In genomic region chr6:79798841-79799240, GRCh38 we compare ENCODE assay signal across 16 cellular contexts.
DNase-seq lines count a peak whose midpoint lies in the region; ATAC-seq and TF ChIP-seq lines count a peak whose summit lies in the region.
"Had no signal": no experiment of that assay in that cellular context is flagged by ENCODE, and none has a peak within 500 bp of the region (broad histone marks: within the 10 kb centered on the region; RNA-seq: fewer than 3 reads in every experiment).

No MANE protein-coding gene starts in this region.

- peak overlapping the region; percentile 36 for H3K9ac ChIP-seq in neural cell (ENCODE audit: low read length)

- no peaks in the 10 kb centered on the region for H3K27me3 ChIP-seq in neural cell (ENCODE audit: insufficient read depth, low read depth, low read length)

- H3K4me1 Mint-ChIP-seq in activated CD8-positive, alpha-beta T cell treated with anti-CD3 and anti-CD28 coated beads for 36 hours (ENCODE audit: low read depth): peaks cover 2% of the 10 kb centered on the region
- H3K4me1 Mint-ChIP-seq in activated CD8-positive, alpha-beta T cell treated with anti-CD3 and anti-CD28 coated beads, Interleukin-2, amount 10 ng/mL, durations not matched to agents 7 days and 5 days (ENCODE audit: low read depth): peaks cover 3% of the 10 kb centered on the region
- peaks cover 71% of the 10 kb centered on the region for H3K4me1 Mint-ChIP-seq in dendritic cell treated with granulocyte-macrophage colony-stimulating factor and Interleukin-4, amounts not matched to agents 40 ng/mL and 50 ng/mL, for 4 days (ENCODE audit: low read depth)
- no peaks in the 10 kb centered on the region for H3K4me1 Mint-ChIP-seq in activated CD4-positive, alpha-beta T cell treated with anti-CD3 and anti-CD28 coated beads, Interleukin-2, amount 10 ng/mL, durations not matched to agents 24 days and 14 days

- no peaks in the 10 kb centered on the region for H3K36me3 Mint-ChIP-seq in activated CD8-positive, alpha-beta T cell treated with anti-CD3 and anti-CD28 coated beads for 36 hours (ENCODE audit: low read depth)
- no peaks in the 10 kb centered on the region for H3K36me3 Mint-ChIP-seq in activated CD8-positive, alpha-beta T cell treated with anti-CD3 and anti-CD28 coated beads, Interleukin-2, amount 10 ng/mL, durations not matched to agents 7 days and 5 days (ENCODE audit: low read depth)
- H3K36me3 Mint-ChIP-seq in dendritic cell treated with granulocyte-macrophage colony-stimulating factor and Interleukin-4, amounts not matched to agents 40 ng/mL and 50 ng/mL, for 4 days (ENCODE audit: low read depth): no peaks in the 10 kb centered on the region
- no peaks in the 10 kb centered on the region for H3K36me3 Mint-ChIP-seq in activated CD4-positive, alpha-beta T cell treated with anti-CD3 and anti-CD28 coated beads, Interleukin-2, amount 10 ng/mL, durations not matched to agents 24 days and 14 days (ENCODE audit: low read depth)
- H3K36me3 Mint-ChIP-seq: CD4-positive, alpha-beta memory T cell had no signal

- no peak overlapping the region for H3K4me2 ChIP-seq in neural cell (ENCODE audit: low read length)

- peaks cover 7% of the 10 kb centered on the region for H3F3A ChIP-seq in neural cell (ENCODE audit: insufficient read depth, low read length, poor library complexity, severe bottlenecking)

- intact Hi-C loops in activated CD8-positive, alpha-beta T cell treated with anti-CD3 and anti-CD28 coated beads for 36 hours (cut with micrococcal nuclease): no loop called here
- intact Hi-C loops in dendritic cell treated with granulocyte-macrophage colony-stimulating factor and Interleukin-4, amounts not matched to agents 40 ng/mL and 50 ng/mL, for 4 days (cut with micrococcal nuclease): no loop called here
- intact Hi-C loops in activated CD4-positive, alpha-beta T cell treated with anti-CD3 and anti-CD28 coated beads, Interleukin-2, amount 10 ng/mL, durations not matched to agents 24 days and 14 days (cut with micrococcal nuclease): no loop called here

- H3K27ac ChIP-seq in neural cell (ENCODE audit: low read length): peak overlapping the region; percentile 86

- H3K9me2 ChIP-seq in neural cell (ENCODE audit: insufficient read depth, low read length): no peaks in the 10 kb centered on the region

- DNase-seq in activated CD8-positive, alpha-beta T cell treated with anti-CD3 and anti-CD28 coated beads for 36 hours: peak; percentile 10
- no peak for DNase-seq in activated CD8-positive, alpha-beta T cell treated with anti-CD3 and anti-CD28 coated beads, Interleukin-2, amount 10 ng/mL, durations not matched to agents 7 days and 5 days
- DNase-seq in NCI-H1092 treated with DMSO at 0.1 percent for 48 hours (lab: John Stamatoyannopoulos, UW): no peak
- no peak for DNase-seq in activated CD4-positive, alpha-beta T cell treated with anti-CD3 and anti-CD28 coated beads, Interleukin-2, amount 10 ng/mL, durations not matched to agents 24 days and 14 days
- DNase-seq: C1 segment of cervical spinal cord; Calu3; CD4-positive, alpha-beta memory T cell; COR-L47; DMS53; DMS79 treated with DMSO at 0.1 percent for 48 hours; GF-D8; GOT3; HFFc6 had no signal

- TF ChIP-seq RAD21 in neural cell (conservative IDR thresholded peaks at IDR 0.05): no peak

- H3K4me3 ChIP-seq in neural cell (ENCODE audit: low read length): no peak overlapping the region
- H3K4me3 ChIP-seq: HAP-1 had no signal

- CTCF ChIA-PET in activated CD8-positive, alpha-beta T cell treated with anti-CD3 and anti-CD28 coated beads for 36 hours (lab: Charles Lee): no interaction called here
- CTCF ChIA-PET in activated CD8-positive, alpha-beta T cell treated with anti-CD3 and anti-CD28 coated beads, Interleukin-2, amount 10 ng/mL, durations not matched to agents 7 days and 5 days (lab: Charles Lee): no interaction called here

- TF ChIP-seq CTCF in activated CD8-positive, alpha-beta T cell treated with anti-CD3 and anti-CD28 coated beads for 36 hours (IDR thresholded peaks at IDR 0.05): no peak
- no peak for TF ChIP-seq CTCF in neural cell (IDR thresholded peaks at IDR 0.05; ENCODE audit: poor library complexity, severe bottlenecking)

- H3K27ac Mint-ChIP-seq in activated CD8-positive, alpha-beta T cell treated with anti-CD3 and anti-CD28 coated beads for 36 hours: no peak overlapping the region
- no peak overlapping the region for H3K27ac Mint-ChIP-seq in activated CD8-positive, alpha-beta T cell treated with anti-CD3 and anti-CD28 coated beads, Interleukin-2, amount 10 ng/mL, durations not matched to agents 7 days and 5 days
- peak overlapping the region; percentile 46 for H3K27ac Mint-ChIP-seq in dendritic cell treated with granulocyte-macrophage colony-stimulating factor and Interleukin-4, amounts not matched to agents 40 ng/mL and 50 ng/mL, for 4 days
- no peak overlapping the region for H3K27ac Mint-ChIP-seq in activated CD4-positive, alpha-beta T cell treated with anti-CD3 and anti-CD28 coated beads, Interleukin-2, amount 10 ng/mL, durations not matched to agents 24 days and 14 days
- H3K27ac Mint-ChIP-seq: CD4-positive, alpha-beta memory T cell; HFFc6 had no signal

- ATAC-seq in activated CD8-positive, alpha-beta T cell treated with anti-CD3 and anti-CD28 coated beads for 36 hours: peak; percentile 56
- no peak for ATAC-seq in activated CD8-positive, alpha-beta T cell treated with anti-CD3 and anti-CD28 coated beads, Interleukin-2, amount 10 ng/mL, durations not matched to agents 7 days and 5 days

- H3K4me3 Mint-ChIP-seq in activated CD8-positive, alpha-beta T cell treated with anti-CD3 and anti-CD28 coated beads for 36 hours: no peak overlapping the region
- H3K4me3 Mint-ChIP-seq in activated CD8-positive, alpha-beta T cell treated with anti-CD3 and anti-CD28 coated beads, Interleukin-2, amount 10 ng/mL, durations not matched to agents 7 days and 5 days: no peak overlapping the region
- H3K4me3 Mint-ChIP-seq in dendritic cell treated with granulocyte-macrophage colony-stimulating factor and Interleukin-4, amounts not matched to agents 40 ng/mL and 50 ng/mL, for 4 days: no peak overlapping the region
- no peak overlapping the region for H3K4me3 Mint-ChIP-seq in activated CD4-positive, alpha-beta T cell treated with anti-CD3 and anti-CD28 coated beads, Interleukin-2, amount 10 ng/mL, durations not matched to agents 24 days and 14 days
- H3K4me3 Mint-ChIP-seq: CD4-positive, alpha-beta memory T cell; HFFc6 had no signal

- no peaks in the 10 kb centered on the region for H3K36me3 ChIP-seq in neural cell (ENCODE audit: insufficient read depth, low read length)
- H3K36me3 ChIP-seq: HAP-1 had no signal

- peaks cover 6% of the 10 kb centered on the region for H3K27me3 Mint-ChIP-seq in activated CD8-positive, alpha-beta T cell treated with anti-CD3 and anti-CD28 coated beads for 36 hours
- H3K27me3 Mint-ChIP-seq in activated CD8-positive, alpha-beta T cell treated with anti-CD3 and anti-CD28 coated beads, Interleukin-2, amount 10 ng/mL, durations not matched to agents 7 days and 5 days (ENCODE audit: low read depth): peaks cover 12% of the 10 kb centered on the region
- peaks cover 2% of the 10 kb centered on the region for H3K27me3 Mint-ChIP-seq in dendritic cell treated with granulocyte-macrophage colony-stimulating factor and Interleukin-4, amounts not matched to agents 40 ng/mL and 50 ng/mL, for 4 days
- H3K27me3 Mint-ChIP-seq in activated CD4-positive, alpha-beta T cell treated with anti-CD3 and anti-CD28 coated beads, Interleukin-2, amount 10 ng/mL, durations not matched to agents 24 days and 14 days: peaks cover 2% of the 10 kb centered on the region

- H3K9me3 ChIP-seq in neural cell (ENCODE audit: low read length): no peaks in the 10 kb centered on the region
- H3K9me3 ChIP-seq: HAP-1 had no signal

- POLR2A ChIA-PET in activated CD8-positive, alpha-beta T cell treated with anti-CD3 and anti-CD28 coated beads for 36 hours (lab: Charles Lee): no interaction called here
- POLR2A ChIA-PET in activated CD8-positive, alpha-beta T cell treated with anti-CD3 and anti-CD28 coated beads, Interleukin-2, amount 10 ng/mL, durations not matched to agents 7 days and 5 days (lab: Charles Lee): no interaction called here

- no peaks in the 10 kb centered on the region for H4K20me1 ChIP-seq in neural cell (ENCODE audit: insufficient read depth)

- no peaks in the 10 kb centered on the region for H3K9me3 Mint-ChIP-seq in activated CD8-positive, alpha-beta T cell treated with anti-CD3 and anti-CD28 coated beads for 36 hours
- H3K9me3 Mint-ChIP-seq in activated CD8-positive, alpha-beta T cell treated with anti-CD3 and anti-CD28 coated beads, Interleukin-2, amount 10 ng/mL, durations not matched to agents 7 days and 5 days (ENCODE audit: insufficient read depth): no peaks in the 10 kb centered on the region
- no peaks in the 10 kb centered on the region for H3K9me3 Mint-ChIP-seq in dendritic cell treated with granulocyte-macrophage colony-stimulating factor and Interleukin-4, amounts not matched to agents 40 ng/mL and 50 ng/mL, for 4 days
- no peaks in the 10 kb centered on the region for H3K9me3 Mint-ChIP-seq in activated CD4-positive, alpha-beta T cell treated with anti-CD3 and anti-CD28 coated beads, Interleukin-2, amount 10 ng/mL, durations not matched to agents 24 days and 14 days
- H3K9me3 Mint-ChIP-seq: CD4-positive, alpha-beta memory T cell; HFFc6 had no signal

- H2AFZ ChIP-seq in neural cell (ENCODE audit: low read depth, low read length): no peak overlapping the region

- H3K79me2 ChIP-seq in neural cell (replicated peaks; ENCODE audit: insufficient read depth, low read length): no peaks in the 10 kb centered on the region

- TF ChIP-seq EP300 in neural cell (conservative IDR thresholded peaks at IDR 0.05; ENCODE audit: poor library complexity, severe bottlenecking): no peak

TF ChIP-seq in neural cell, 6 proteins besides CTCF, POLR2A, EP300 and RAD21 (continues in another document):
- no peak for TF ChIP-seq EZH2 (IDR thresholded peaks at IDR 0.05; ENCODE audit: borderline replicate concordance, insufficient read depth, low read length, poor library complexity, severe bottlenecking)
- no peak for TF ChIP-seq POLR2AphosphoS5 (IDR thresholded peaks at IDR 0.05)
- TF ChIP-seq TAF1 (IDR thresholded peaks at IDR 0.05; ENCODE audit: low read depth): no peak
